14 cellular contexts compared by ENCODE assay signal in the genomic region with DNA sequence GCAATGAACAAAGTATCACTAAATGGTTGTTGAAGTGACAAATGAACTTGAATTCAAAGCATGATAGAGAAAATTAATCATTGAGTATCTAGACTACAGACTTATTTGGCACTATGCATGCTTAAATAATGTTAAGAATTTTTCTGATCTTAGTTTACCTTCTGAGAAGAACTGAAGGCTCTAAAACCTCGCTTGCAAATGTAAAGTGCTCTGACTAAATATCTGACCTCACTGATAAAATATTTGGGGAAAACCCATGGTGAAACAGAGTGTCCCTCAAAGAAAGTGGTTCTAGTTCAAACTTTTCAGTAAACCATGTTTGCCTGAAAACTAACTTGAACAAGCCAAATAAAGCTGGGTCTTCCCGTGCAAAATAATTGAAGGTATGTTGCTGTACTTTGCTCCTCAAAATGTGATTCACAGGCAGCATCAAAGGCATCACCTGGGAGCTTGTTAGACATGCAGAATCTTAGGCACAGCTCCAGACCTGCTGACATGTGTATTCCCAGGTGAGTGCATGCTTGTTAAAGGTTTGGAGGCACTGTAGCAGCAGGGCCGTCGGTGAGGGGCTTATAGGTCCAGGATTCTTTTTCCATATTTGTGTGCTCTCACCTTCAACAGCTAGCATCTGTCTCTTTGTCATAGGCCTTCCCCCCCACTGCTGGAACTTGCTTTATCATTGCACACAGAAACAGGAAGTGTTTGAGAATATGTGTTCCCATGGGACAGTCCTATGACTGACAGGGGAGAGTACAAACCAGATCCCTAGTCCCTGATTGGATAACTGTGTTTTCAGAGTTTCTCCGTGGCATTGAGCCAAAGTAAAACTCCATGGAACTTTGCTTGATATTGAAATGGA.
DNase-seq lines count a peak whose midpoint lies in the region; ATAC-seq, FAIRE-seq and TF ChIP-seq lines count a peak whose summit lies in the region.
"Had no signal": no experiment of that assay in that cellular context is flagged by ENCODE, and none has a peak within 500 bp of the region (broad histone marks: within the 10 kb centered on the region; RNA-seq: fewer than 3 reads in every experiment).

No MANE protein-coding gene starts in this region.

- ATAC-seq in GM18502 (IDR thresholded peaks at IDR 0.05; ENCODE audit: poor library complexity, unreplicated experiment) = peak; percentile 63
- ATAC-seq in K562 = no peak

- H2AFZ ChIP-seq in K562 (ENCODE audit: low read depth, low read length) = no peak overlapping the region

- H3K9ac ChIP-seq in K562 (ENCODE audit: insufficient read depth in 1 of 2, low read depth in 2 of 2, low read length in 2 of 2) = no peak overlapping the region

- no peak for TF ChIP-seq POLR2A in K562 (conservative IDR thresholded peaks at IDR 0.05)

- H4K20me1 ChIP-seq in K562 (replicated peaks; ENCODE audit: control insufficient read depth, insufficient read depth, low read length) = no peaks in the 10 kb centered on the region

- H3K9me1 ChIP-seq in K562 (ENCODE audit: control insufficient read depth, insufficient read depth, low read length) = no peaks in the 10 kb centered on the region

- H3K4me3 ChIP-seq in K562 = no peak overlapping the region
- no peak overlapping the region for H3K4me3 ChIP-seq in mesodermal cell (ENCODE audit: extremely low read depth, insufficient read depth, low read length, poor library complexity, severe bottlenecking)
- H3K4me3 ChIP-seq: esophagus muscularis mucosa, thyroid gland had no signal

- POLR2A ChIA-PET in K562 (lab: Yijun Ruan, JAX) = interaction anchor here (1.0 kb wide), 1 partner anchor 7 kb away, joined by 4 read pairs; no protein-coding TSS in a partner anchor

- FAIRE-seq in K562 (lab: Jason Lieb, UNC) = no peak

- no peak overlapping the region for H3K27ac ChIP-seq in K562 (ENCODE audit: extremely low read depth, low read depth, low read length)
- H3K27ac ChIP-seq in mesodermal cell (ENCODE audit: low read depth, low read length, severe bottlenecking) = peak overlapping the region; percentile 23
- H3K27ac ChIP-seq: esophagus muscularis mucosa, thyroid gland, VCaP had no signal

- H3K79me2 ChIP-seq in K562 (ENCODE audit: control insufficient read depth, insufficient read depth, low read length) = no peaks in the 10 kb centered on the region

- H3K4me1 ChIP-seq in K562 (replicated peaks in 1 of 2; ENCODE audit: control insufficient read depth in 2 of 2, insufficient read depth in 2 of 2, low read length in 2 of 2) (no peaks in the 10 kb centered on the region), mesodermal cell (ENCODE audit: control insufficient read depth, insufficient read depth, low read length, poor library complexity, severe bottlenecking) (no peaks in the 10 kb centered on the region)
- H3K4me1 ChIP-seq: thyroid gland had no signal

- no peak for TF ChIP-seq EP300 in K562 (IDR thresholded peaks at IDR 0.05; ENCODE audit: low read length)

- CTCF ChIA-PET in K562 (lab: Yijun Ruan, JAX; ENCODE audit: low intra/inter-chr PET ratio) = no interaction called here

- DNase-seq in HT1080 (ENCODE audit: low read depth) (peak; percentile 26), K562 (ENCODE audit: extremely low read depth in 1 of 4, low spot score in 3 of 4) (no peak), NCI-H446 treated with DMSO at 0.1 percent for 48 hours (lab: John Stamatoyannopoulos, UW) (no peak), GM03348 (ENCODE audit: low spot score) (no peak)
- DNase-seq in activated CD8-positive, alpha-beta memory T cell treated with anti-CD3 and anti-CD28 coated beads, Interleukin-2, amount 50 U/mL, for 4 hours = no peak
- DNase-seq in activated CD4-positive, CD25-positive, alpha-beta regulatory T cell (lab: John Stamatoyannopoulos, UW) = no peak
- DNase-seq: activated naive CD4-positive, alpha-beta T cell treated with anti-CD3 and anti-CD28 coated beads, Interleukin-2, amount 50 U/mL, for 16 hours; NCI-H187 treated with DMSO at 0.1 percent for 48 hours; stimulated activated CD4-positive, alpha-beta T cell treated with anti-CD3 and anti-CD28 coated beads, Interleukin-1b, Interleukin-23, amount 100 ng/mL, for 48 hours; thyroid gland had no signal

- H3K4me2 ChIP-seq in K562 (ENCODE audit: insufficient read depth, low read length) = no peak overlapping the region

- in situ Hi-C loops in K562 (cut with MboI) = no loop called here

- TF ChIP-seq CTCF in K562 (IDR thresholded peaks at IDR 0.05 in 2 of 3, conservative IDR thresholded peaks at IDR 0.05 in 1 of 3; ENCODE audit: insufficient read depth in 2 of 3, low read depth in 1 of 3, low read length in 3 of 3) = no peak

- intact Hi-C loops in K562 (cut with micrococcal nuclease) = no loop called here

- H3K36me3 ChIP-seq in K562 (ENCODE audit: control insufficient read depth, insufficient read depth, low read length) = no peaks in the 10 kb centered on the region
- no peaks in the 10 kb centered on the region for H3K36me3 ChIP-seq in mesodermal cell (ENCODE audit: control insufficient read depth, insufficient read depth, low read length)
- H3K36me3 ChIP-seq: esophagus muscularis mucosa, thyroid gland had no signal

- no TSS peak for BruUV-seq in K562 (replicated peaks; lab: Mats Ljungman, UMichigan)

- WGBS in K562 (ENCODE audit: insufficient coverage, low coverage, missing lambda C conversion rate) = 0% methylated on average over 5 of the region's 5 CpGs
- WGBS in mesodermal cell (ENCODE audit: insufficient coverage in 2 of 2), 2 experiments = 80 to 81% methylated on average over 4 of the region's 5 CpGs

- no peaks in the 10 kb centered on the region for H3K27me3 ChIP-seq in K562 (ENCODE audit: control insufficient read depth in 2 of 2, insufficient read depth in 2 of 2, low read length in 2 of 2)
- H3K27me3 ChIP-seq: esophagus muscularis mucosa, thyroid gland had no signal

- no peak for TF ChIP-seq RAD21 in K562 (CRISPR knock-in tag; conservative IDR thresholded peaks at IDR 0.05 in 1 of 2, IDR thresholded peaks at IDR 0.05 in 1 of 2)

- H3K9me3 ChIP-seq in K562 (replicated peaks; ENCODE audit: control insufficient read depth, insufficient read depth, low read depth, low read length) (no peaks in the 10 kb centered on the region), mesodermal cell (ENCODE audit: control insufficient read depth, low read length) (no peaks in the 10 kb centered on the region)
- H3K9me3 ChIP-seq: esophagus muscularis mucosa, thyroid gland had no signal

TF ChIP-seq in K562, 482 proteins besides CTCF, POLR2A, EP300 and RAD21 (continues in another document):
- TF ChIP-seq, protein P1, sequence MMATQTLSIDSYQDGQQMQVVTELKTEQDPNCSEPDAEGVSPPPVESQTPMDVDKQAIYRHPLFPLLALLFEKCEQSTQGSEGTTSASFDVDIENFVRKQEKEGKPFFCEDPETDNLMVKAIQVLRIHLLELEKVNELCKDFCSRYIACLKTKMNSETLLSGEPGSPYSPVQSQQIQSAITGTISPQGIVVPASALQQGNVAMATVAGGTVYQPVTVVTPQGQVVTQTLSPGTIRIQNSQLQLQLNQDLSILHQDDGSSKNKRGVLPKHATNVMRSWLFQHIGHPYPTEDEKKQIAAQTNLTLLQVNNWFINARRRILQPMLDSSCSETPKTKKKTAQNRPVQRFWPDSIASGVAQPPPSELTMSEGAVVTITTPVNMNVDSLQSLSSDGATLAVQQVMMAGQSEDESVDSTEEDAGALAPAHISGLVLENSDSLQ (IDR thresholded peaks at IDR 0.05) = peak; percentile 26; the same call in 1 of the 2 replicates
- TF ChIP-seq E4F1 (CRISPR knock-in tag; IDR thresholded peaks at IDR 0.05; ENCODE audit: borderline replicate concordance) = no peak
- no peak for TF ChIP-seq KLF6 (CRISPR knock-in tag; IDR thresholded peaks at IDR 0.05; ENCODE audit: borderline replicate concordance)
